In the genomic region with DNA sequence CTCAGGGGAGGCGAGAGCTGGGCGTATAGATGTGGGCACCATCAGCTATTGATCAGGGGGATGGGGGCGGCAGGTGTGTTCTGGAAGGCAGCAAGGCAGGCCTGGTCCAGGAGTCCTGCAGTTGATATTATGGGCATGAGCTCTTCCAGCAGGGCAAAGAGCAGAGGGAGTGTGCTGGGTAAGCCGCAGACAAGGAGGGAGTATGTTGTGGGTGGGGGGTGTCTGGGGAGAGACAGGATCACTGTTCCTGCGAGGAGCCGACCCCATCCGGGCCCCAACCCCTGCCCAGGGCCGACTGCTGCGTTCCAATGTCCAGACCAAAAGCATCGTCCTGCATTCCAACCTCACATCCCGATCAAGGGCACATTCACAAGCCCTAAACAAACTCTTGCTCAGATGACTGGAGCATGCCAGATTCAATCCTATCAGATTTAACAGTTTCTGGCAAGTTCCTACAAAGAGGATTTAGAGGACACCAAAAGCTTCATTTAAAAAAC, we compare ENCODE assay signal across 2 cellular contexts.
TF ChIP-seq lines count a peak whose summit lies in the region.

No MANE protein-coding gene starts in this region.

TF ChIP-seq in A549, 52 proteins besides CTCF, POLR2A, EP300 and RAD21:
- no peak for TF ChIP-seq EHMT2 (IDR thresholded peaks at IDR 0.05; ENCODE audit: low read depth)
- no peak for TF ChIP-seq PHF8 (IDR thresholded peaks at IDR 0.05; ENCODE audit: borderline replicate concordance, low read depth)
- TF ChIP-seq FOSL2 (IDR thresholded peaks at IDR 0.05) = no peak
- no peak for TF ChIP-seq FOSL2 (CRISPR knock-in tag; IDR thresholded peaks at IDR 0.05)
- TF ChIP-seq JUN (IDR thresholded peaks at IDR 0.05) = no peak
- TF ChIP-seq POLR2AphosphoS2 (conservative IDR thresholded peaks at IDR 0.05; ENCODE audit: low read length) = no peak
- TF ChIP-seq CHD4 (IDR thresholded peaks at IDR 0.05; ENCODE audit: borderline replicate concordance) = no peak
- TF ChIP-seq SMC3 (IDR thresholded peaks at IDR 0.05) = no peak
- TF ChIP-seq PBX3 (IDR thresholded peaks at IDR 0.05) = no peak
- TF ChIP-seq SREBF2 (IDR thresholded peaks at IDR 0.05) = no peak
- TF ChIP-seq HMGXB4 (CRISPR knock-in tag; IDR thresholded peaks at IDR 0.05; ENCODE audit: borderline replicate concordance) = no peak
- no peak for TF ChIP-seq TP53 (CRISPR knock-in tag; IDR thresholded peaks at IDR 0.05)
- TF ChIP-seq JUNB (IDR thresholded peaks at IDR 0.05) = no peak
- TF ChIP-seq MAFK (IDR thresholded peaks at IDR 0.05; ENCODE audit: partially characterized antibody) = no peak
- TF ChIP-seq HES2 (IDR thresholded peaks at IDR 0.05) = no peak
- TF ChIP-seq NFE2L2 (conservative IDR thresholded peaks at IDR 0.05; ENCODE audit: low read length) = no peak

TF ChIP-seq in K562, 482 proteins besides CTCF, POLR2A, EP300 and RAD21:
- no peak for TF ChIP-seq ZFPM2 (CRISPR knock-in tag; IDR thresholded peaks at IDR 0.05)
- TF ChIP-seq, protein P1, sequence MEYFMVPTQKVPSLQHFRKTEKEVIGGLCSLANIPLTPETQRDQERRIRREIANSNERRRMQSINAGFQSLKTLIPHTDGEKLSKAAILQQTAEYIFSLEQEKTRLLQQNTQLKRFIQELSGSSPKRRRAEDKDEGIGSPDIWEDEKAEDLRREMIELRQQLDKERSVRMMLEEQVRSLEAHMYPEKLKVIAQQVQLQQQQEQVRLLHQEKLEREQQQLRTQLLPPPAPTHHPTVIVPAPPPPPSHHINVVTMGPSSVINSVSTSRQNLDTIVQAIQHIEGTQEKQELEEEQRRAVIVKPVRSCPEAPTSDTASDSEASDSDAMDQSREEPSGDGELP (CRISPR knock-in tag; IDR thresholded peaks at IDR 0.05; ENCODE audit: borderline replicate concordance) = 0 out of 2 replicates have a peak, but pooled peaks have one; percentile 30
